Comparison of ENCODE assay signal across 34 cellular contexts in the genomic region with DNA sequence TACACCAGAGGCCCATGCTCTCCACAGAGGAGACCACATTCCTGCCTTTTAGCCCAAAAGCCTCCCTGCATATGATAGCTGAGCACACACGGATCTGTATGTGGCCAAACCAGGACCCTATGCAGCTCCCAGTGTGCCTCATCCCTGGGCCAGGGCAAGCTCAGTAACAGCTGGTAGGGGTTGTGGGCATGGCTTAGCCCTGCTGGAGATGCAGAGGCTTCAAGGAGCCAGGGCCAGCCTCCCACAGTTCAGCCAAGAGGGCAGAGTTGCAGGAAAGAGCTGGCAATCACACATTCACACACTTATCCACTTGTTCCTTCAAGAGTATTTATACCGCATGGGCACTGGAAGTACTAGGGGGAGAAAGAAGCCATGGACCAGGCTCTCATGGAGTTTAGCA. TPM values are rescaled to one million over a fixed set of nuclear protein-coding genes. Genes with fewer than 3 reads are reported as not detected.
DNase-seq lines count a peak whose midpoint lies in the region; ATAC-seq and TF ChIP-seq lines count a peak whose summit lies in the region.
"Had no signal": no experiment of that assay in that cellular context is flagged by ENCODE, and none has a peak within 500 bp of the region (broad histone marks: within the 10 kb centered on the region; RNA-seq: fewer than 3 reads in every experiment).

No MANE protein-coding gene starts in this region.

- H3K9me1 ChIP-seq in IMR-90 (ENCODE audit: insufficient read depth, low read length), result peaks cover 17% of the 10 kb centered on the region

- no peak overlapping the region for H2BK20ac ChIP-seq in IMR-90 (ENCODE audit: low read depth, low read length)

- no peak overlapping the region for H2BK15ac ChIP-seq in IMR-90 (ENCODE audit: low read depth, low read length)

- no peak for TF ChIP-seq CTCF in IMR-90 (conservative IDR thresholded peaks at IDR 0.05; ENCODE audit: low read depth, low read length)
- no peak for TF ChIP-seq CTCF in Caco-2 (IDR thresholded peaks at IDR 0.05; ENCODE audit: insufficient read depth in 1 of 2, low read depth in 1 of 2, low read length in 1 of 2, severe bottlenecking in 1 of 2, unreplicated experiment in 1 of 2)
- TF ChIP-seq CTCF in A673 (conservative IDR thresholded peaks at IDR 0.05; ENCODE audit: low read depth, low read length), result no peak

- H2AK5ac ChIP-seq in IMR-90 (ENCODE audit: low read depth, low read length), result no peak overlapping the region

- BruUV-seq in IMR-90 (replicated peaks; lab: Mats Ljungman, UMichigan) (no TSS peak), Caco-2 (replicated peaks; lab: Mats Ljungman, UMichigan) (no TSS peak), A673 (replicated peaks; lab: Mats Ljungman, UMichigan) (no TSS peak)

- H3K36me3 Mint-ChIP-seq in immature natural killer cell, result peaks cover 0 to 5% (median 4%) of the 10 kb centered on the region in 3 donors
- no peaks in the 10 kb centered on the region for H3K36me3 Mint-ChIP-seq in Caco-2 (ENCODE audit: insufficient read depth, unreplicated experiment)
- H3K36me3 Mint-ChIP-seq in activated T-cell treated with anti-CD3 and anti-CD28 coated beads, Interleukin-2, amount 50 U/mL, for 4 hours (ENCODE audit: insufficient read depth), result no peaks in the 10 kb centered on the region
- H3K36me3 Mint-ChIP-seq: type B pancreatic cell had no signal

- H3K56ac ChIP-seq in IMR-90 (ENCODE audit: extremely low read depth, insufficient read depth, low read length), result no peak overlapping the region

- dilution Hi-C loops in IMR-90 (cut with HindIII; ENCODE audit: low sequenced_read_pairs, unreplicated experiment), result no loop called here

- DNase-seq in DMS79 treated with DMSO at 0.1 percent for 48 hours (lab: John Stamatoyannopoulos, UW), result peak; percentile 13
- DNase-seq in DMS79 (lab: John Stamatoyannopoulos, UW), result no peak
- DNase-seq in IMR-90, result no peak
- no peak for DNase-seq in immature natural killer cell
- no peak for DNase-seq in Caco-2
- DNase-seq in A673 (ENCODE audit: low spot score), result no peak
- DNase-seq in activated T-cell treated with anti-CD3 and anti-CD28 coated beads, Interleukin-2, amount 50 U/mL, for 4 hours, result no peak
- DNase-seq: activated CD4-positive, alpha-beta memory T cell treated with anti-CD3 and anti-CD28 coated beads, Interleukin-2, amount 10 ng/mL, durations not matched to agents 7 days and 5 days; activated CD8-positive, alpha-beta memory T cell treated with anti-CD3 and anti-CD28 coated beads, Interleukin-2, amount 50 U/mL, for 4 hours; activated naive CD4-positive, alpha-beta T cell treated with anti-CD3 and anti-CD28 coated beads, Interleukin-2, amount 50 U/mL, for 16 hours; anterior cingulate cortex; C1 segment of cervical spinal cord; COR-L47; effector memory CD4-positive, alpha-beta T cell; glutamatergic neuron; NCI-H1417 treated with DMSO at 0.1 percent for 48 hours; NCI-H2029 treated with DMSO at 0.1 percent for 48 hours; NCI-H526; SHP77; stimulated activated CD4-positive, alpha-beta T cell treated with anti-CD3 and anti-CD28 coated beads, Interleukin-12 subunit alpha, Interleukin-12 subunit beta, amount 100 ng/mL, for 4 hours; stimulated activated CD4-positive, alpha-beta T cell treated with anti-CD3 and anti-CD28 coated beads, Interleukin-2, amount 100 ng/mL, for 48 hours had no signal

- H2BK120ac ChIP-seq in IMR-90 (ENCODE audit: low read depth, low read length), result no peak overlapping the region

- no peak overlapping the region for H3K4ac ChIP-seq in IMR-90 (ENCODE audit: low read depth, low read length)

- no peak overlapping the region for H4K5ac ChIP-seq in IMR-90 (ENCODE audit: low read depth, low read length)

- no peak overlapping the region for H2AFZ ChIP-seq in IMR-90 (replicated peaks; ENCODE audit: low read length, poor library complexity)

- peak overlapping the region in 3 of 5 donors; percentile 4 to 47 (median 30) for H3K4me3 Mint-ChIP-seq in immature natural killer cell
- H3K4me3 Mint-ChIP-seq in Caco-2 (ENCODE audit: unreplicated experiment), result no peak overlapping the region
- no peak overlapping the region for H3K4me3 Mint-ChIP-seq in activated T-cell treated with anti-CD3 and anti-CD28 coated beads, Interleukin-2, amount 50 U/mL, for 4 hours
- H3K4me3 Mint-ChIP-seq: activated CD4-positive, alpha-beta memory T cell treated with anti-CD3 and anti-CD28 coated beads, Interleukin-2, amount 10 ng/mL, durations not matched to agents 7 days and 5 days; activated T-helper 1 cell treated with anti-CD3 and anti-CD28 coated beads, Interleukin-12 subunit alpha, Interleukin-12 subunit beta, Interleukin-2, Interleukin-4 antibody, amounts not matched to agents 30 ng/mL and 10 ng/mL and 1 ng/mL, durations not matched to agents 14 hours and 24 hours and 36 hours; T-helper 2 cell treated with Interferon-gamma antibody and Interleukin-4, amounts not matched to agents 5 μg/mL and 100 μg/mL, for 36 hours; type B pancreatic cell had no signal

- H3K4me1 Mint-ChIP-seq in immature natural killer cell, result peaks cover 8 to 15% of the 10 kb centered on the region in 2 donors
- H3K4me1 Mint-ChIP-seq in Caco-2 (ENCODE audit: low read depth, unreplicated experiment), result no peaks in the 10 kb centered on the region
- H3K4me1 Mint-ChIP-seq in activated T-cell treated with anti-CD3 and anti-CD28 coated beads, Interleukin-2, amount 50 U/mL, for 4 hours (ENCODE audit: low read depth), result peaks cover 12% of the 10 kb centered on the region

- no CpG with 5 or more reads among the region's 2 CpGs for WGBS in IMR-90 (ENCODE audit: extremely low coverage in 2 of 2, insufficient read length in 1 of 2), 2 experiments

- H3K9me3 ChIP-seq in IMR-90 (ENCODE audit: control insufficient read depth, insufficient read depth, low read length) (no peaks in the 10 kb centered on the region), Caco-2 (no peaks in the 10 kb centered on the region), A673 (ENCODE audit: low read depth, low read length, poor library complexity, severe bottlenecking) (no peaks in the 10 kb centered on the region)

- CTCF ChIA-PET in IMR-90 (lab: Yijun Ruan, JAX) (no interaction called here), Caco-2 (lab: Charles Lee) (no interaction called here), A673 (lab: Charles Lee) (interaction anchor here (0.5 kb wide), 1 partner anchor 357 kb away, joined by 4 read pairs; no protein-coding TSS in a partner anchor)

- peaks cover 7% of the 10 kb centered on the region; the same call in 1 of the 2 replicates for H3K4me1 ChIP-seq in IMR-90 (ENCODE audit: control insufficient read depth, insufficient read depth, low read length)
- H3K4me1 ChIP-seq in rectal smooth muscle tissue (ENCODE audit: control insufficient read depth, insufficient read depth, low read length), result peaks cover 24% of the 10 kb centered on the region
- peaks cover 6% of the 10 kb centered on the region; the same call in 1 of the 2 replicates for H3K4me1 ChIP-seq in Caco-2
- H3K4me1 ChIP-seq in A673 (ENCODE audit: insufficient read depth, low read length, poor library complexity, severe bottlenecking), result no peaks in the 10 kb centered on the region

- H4K91ac ChIP-seq in IMR-90 (ENCODE audit: insufficient read depth, low read depth, low read length), result no peak overlapping the region

- peaks cover 20% of the 10 kb centered on the region for H4K20me1 ChIP-seq in IMR-90 (ENCODE audit: insufficient read depth, low read length)

- H3K9ac ChIP-seq in IMR-90 (ENCODE audit: low read depth, low read length) (no peak overlapping the region), rectal smooth muscle tissue (ENCODE audit: low read length) (no peak overlapping the region)

- H3K4me3 ChIP-seq in IMR-90 (ENCODE audit: insufficient read depth, low read depth, low read length), result no peak overlapping the region
- H3K4me3 ChIP-seq in rectal smooth muscle tissue (ENCODE audit: low read length), result no peak overlapping the region
- H3K4me3 ChIP-seq in Caco-2 (ENCODE audit: low read depth, low read length), result no peak overlapping the region
- H3K4me3 ChIP-seq in A673 (ENCODE audit: low read depth, low read length, poor library complexity, severe bottlenecking), result no peak overlapping the region
- H3K4me3 ChIP-seq: lung had no signal

- TF ChIP-seq POLR2A in IMR-90 (IDR thresholded peaks at IDR 0.05; ENCODE audit: low read depth, low read length), result no peak

- peaks cover 6 to 23% of the 10 kb centered on the region in 2 experiments; a peak in 3 of 4 replicates for H3K79me1 ChIP-seq in IMR-90 (ENCODE audit: low read depth in 1 of 2, low read length in 2 of 2)

- peaks cover 22% of the 10 kb centered on the region for H3K27me3 ChIP-seq in IMR-90 (ENCODE audit: control insufficient read depth, insufficient read depth, low read length)
- H3K27me3 ChIP-seq in rectal smooth muscle tissue (ENCODE audit: control insufficient read depth, insufficient read depth, low read length), result no peaks in the 10 kb centered on the region
- peaks cover 1% of the 10 kb centered on the region; the same call in 1 of the 2 replicates for H3K27me3 ChIP-seq in Caco-2 (replicated peaks; ENCODE audit: control insufficient read depth, insufficient read depth, low read length)
- peaks cover 13% of the 10 kb centered on the region for H3K27me3 ChIP-seq in A673 (replicated peaks; ENCODE audit: insufficient read depth, low read depth, low read length, poor library complexity)

- TF ChIP-seq RAD21 in IMR-90 (IDR thresholded peaks at IDR 0.05; ENCODE audit: low read length), result no peak

- in situ Hi-C loops in IMR-90 (cut with MboI; ENCODE audit: low sequenced_read_pairs), result no loop called here

- no peak overlapping the region for H3K4me2 ChIP-seq in IMR-90 (ENCODE audit: low read depth, low read length)

- H2AK9ac ChIP-seq in IMR-90 (replicated peaks; ENCODE audit: low read depth, low read length, poor library complexity), result peak overlapping the region; percentile 33

- POLR2A ChIA-PET in IMR-90 (lab: Charles Lee; ENCODE audit: unreplicated experiment) (no interaction called here), Caco-2 (lab: Charles Lee) (interaction anchor here (1.1 kb wide), 1 partner anchor 23 kb away, joined by 3 read pairs; no protein-coding TSS in a partner anchor), A673 (lab: Charles Lee; ENCODE audit: low non-redundant PET) (no interaction called here)

- peaks cover 8 to 36% (median 9%) of the 10 kb centered on the region in 3 donors for H3K27me3 Mint-ChIP-seq in immature natural killer cell (ENCODE audit: low read depth in 3 of 3)
- peaks cover 8% of the 10 kb centered on the region for H3K27me3 Mint-ChIP-seq in Caco-2 (ENCODE audit: insufficient read depth, unreplicated experiment)
- peaks cover 56% of the 10 kb centered on the region for H3K27me3 Mint-ChIP-seq in activated T-cell treated with anti-CD3 and anti-CD28 coated beads, Interleukin-2, amount 50 U/mL, for 4 hours (ENCODE audit: low read depth)

- H3K14ac ChIP-seq in IMR-90 (replicated peaks; ENCODE audit: low read depth, low read length), result no peak overlapping the region

- no peak overlapping the region for H4K8ac ChIP-seq in IMR-90 (ENCODE audit: low read depth in 2 of 2, low read length in 2 of 2)

- H3K36me3 ChIP-seq in IMR-90 (ENCODE audit: control insufficient read depth, insufficient read depth, low read length) (no peaks in the 10 kb centered on the region), rectal smooth muscle tissue (ENCODE audit: control insufficient read depth, insufficient read depth, low read length) (peaks cover 1% of the 10 kb centered on the region), Caco-2 (ENCODE audit: control insufficient read depth, insufficient read depth, low read length) (no peaks in the 10 kb centered on the region), A673 (ENCODE audit: insufficient read depth, low read length, poor library complexity, severe bottlenecking) (no peaks in the 10 kb centered on the region)

- no peak overlapping the region for H3K18ac ChIP-seq in IMR-90 (ENCODE audit: low read depth, low read length)

- intact Hi-C loops in IMR-90 (cut with micrococcal nuclease) (no loop called here), Caco-2 (cut with micrococcal nuclease; ENCODE audit: unreplicated experiment) (no loop called here), A673 (cut with micrococcal nuclease; ENCODE audit: unreplicated experiment) (no loop called here)

- ATAC-seq in IMR-90 (ENCODE audit: low read depth), result no peak
- no peak for ATAC-seq in activated T-cell treated with anti-CD3 and anti-CD28 coated beads, Interleukin-2, amount 50 U/mL, for 4 hours
- ATAC-seq: sciatic nerve had no signal

- H3K23ac ChIP-seq in IMR-90 (ENCODE audit: low read depth, low read length), result 0 out of 2 replicates have a peak overlapping the region, but pooled peaks have one; percentile 20

- H3K9me3 Mint-ChIP-seq in immature natural killer cell (no peaks in the 10 kb centered on the region), Caco-2 (ENCODE audit: unreplicated experiment) (no peaks in the 10 kb centered on the region)
- H3K9me3 Mint-ChIP-seq in activated T-cell treated with anti-CD3 and anti-CD28 coated beads, Interleukin-2, amount 50 U/mL, for 4 hours, result no peaks in the 10 kb centered on the region
- H3K9me3 Mint-ChIP-seq: activated CD4-positive, alpha-beta memory T cell treated with anti-CD3 and anti-CD28 coated beads, Interleukin-2, amount 10 ng/mL, durations not matched to agents 7 days and 5 days; activated T-helper 1 cell treated with anti-CD3 and anti-CD28 coated beads, Interleukin-12 subunit alpha, Interleukin-12 subunit beta, Interleukin-2, Interleukin-4 antibody, amounts not matched to agents 30 ng/mL and 10 ng/mL and 1 ng/mL, durations not matched to agents 14 hours and 24 hours and 36 hours; T-helper 2 cell treated with Interferon-gamma antibody and Interleukin-4, amounts not matched to agents 5 μg/mL and 100 μg/mL, for 36 hours; type B pancreatic cell had no signal

- H3K27ac Mint-ChIP-seq in immature natural killer cell (no peak overlapping the region), Caco-2 (ENCODE audit: unreplicated experiment) (no peak overlapping the region)
- H3K27ac Mint-ChIP-seq: activated CD4-positive, alpha-beta memory T cell treated with anti-CD3 and anti-CD28 coated beads, Interleukin-2, amount 10 ng/mL, durations not matched to agents 7 days and 5 days; activated T-helper 1 cell treated with anti-CD3 and anti-CD28 coated beads, Interleukin-12 subunit alpha, Interleukin-12 subunit beta, Interleukin-2, Interleukin-4 antibody, amounts not matched to agents 30 ng/mL and 10 ng/mL and 1 ng/mL, durations not matched to agents 14 hours and 24 hours and 36 hours; progenitor cell of endocrine pancreas; T-helper 2 cell treated with Interferon-gamma antibody and Interleukin-4, amounts not matched to agents 5 μg/mL and 100 μg/mL, for 36 hours; type B pancreatic cell had no signal

- no peak overlapping the region for H3K27ac ChIP-seq in IMR-90 (ENCODE audit: insufficient read depth, low read length)
- H3K27ac ChIP-seq in rectal smooth muscle tissue (ENCODE audit: low read depth, low read length), result peak overlapping the region; percentile 80
- H3K27ac ChIP-seq in A673 (ENCODE audit: low read depth, low read length, poor library complexity, severe bottlenecking), result no peak overlapping the region
- H3K27ac ChIP-seq: 22Rv1 had no signal

- no peak overlapping the region for H2BK5ac ChIP-seq in IMR-90 (ENCODE audit: low read depth, low read length, poor library complexity, severe bottlenecking)

RNA-seq across cellular contexts. Expression of a gene that starts 1.6 kb away (rescaled TPM):
- total RNA-seq in IMR-90 (2012; rRNA removed), result 1.1 and 1.3 TPM in 2 replicates
- 17.8 and 18.8 TPM in 2 replicates for polyA plus RNA-seq in IMR-90 (2012; rRNA removed)
- 22.3 and 23.6 TPM in 2 replicates for polyA plus RNA-seq in IMR-90 (2012; cell fraction: cytosol; rRNA removed)
- 69.0 and 120 TPM in 2 replicates for polyA plus RNA-seq in IMR-90 (2012; cell fraction: nucleus; rRNA removed; ENCODE audit: low replicate concordance)
- under 1 TPM in 1 of 3 donors, not detected in 2; 0.40 TPM for polyA plus RNA-seq in immature natural killer cell
- total RNA-seq in Caco-2 (2022), result 9.6 and 10.0 TPM in 2 replicates
- 1.2 and 1.5 TPM in 2 replicates for total RNA-seq in A673 (2021)
- 1 to 10 TPM; 4.4 to 8.8 (median 5.2) TPM for total RNA-seq in activated T-cell treated with anti-CD3 and anti-CD28 coated beads, Interleukin-2, amount 50 U/mL, for 4 hours
- polyA plus RNA-seq: keratinocyte had no signal

RNA-seq across cellular contexts. Expression of a gene that starts 24.4 kb away (rescaled TPM):
- 2.5 and 3.9 TPM in 2 replicates for total RNA-seq in IMR-90 (2012; rRNA removed)
- 3.1 TPM in 2 replicates for polyA plus RNA-seq in IMR-90 (2012; rRNA removed)
- 1.4 and 1.8 TPM in 2 replicates for polyA plus RNA-seq in IMR-90 (2012; cell fraction: cytosol; rRNA removed)
- polyA plus RNA-seq in IMR-90 (2012; cell fraction: nucleus; rRNA removed; ENCODE audit: low replicate concordance), result 1.3 TPM in 2 replicates
- polyA plus RNA-seq in immature natural killer cell, result 1 to 10 TPM in 2 of 3 donors, not detected in 1; 1.3 to 3.4 TPM
- 12.0 and 12.2 TPM in 2 replicates for total RNA-seq in Caco-2 (2022)
- total RNA-seq in A673 (2021), result 7.1 and 7.6 TPM in 2 replicates
- total RNA-seq in activated T-cell treated with anti-CD3 and anti-CD28 coated beads, Interleukin-2, amount 50 U/mL, for 4 hours, result 1 to 10 TPM; 6.4 TPM

RNA-seq across cellular contexts. Expression of a gene that starts 31.0 kb away (rescaled TPM):
- total RNA-seq in IMR-90 (2012; rRNA removed), result not detected in 2 replicates
- not detected in 2 replicates for polyA plus RNA-seq in IMR-90 (2012; rRNA removed)
- polyA plus RNA-seq in IMR-90 (2012; cell fraction: cytosol; rRNA removed), result not detected in 2 replicates
- 0.04 TPM in 1 of 2 replicates, not detected in the other for polyA plus RNA-seq in IMR-90 (2012; cell fraction: nucleus; rRNA removed; ENCODE audit: low replicate concordance)
- polyA plus RNA-seq in immature natural killer cell, result not detected
- not detected in 2 replicates for total RNA-seq in Caco-2 (2022)
- 0.28 and 0.45 TPM in 2 replicates for total RNA-seq in A673 (2021)
- total RNA-seq in activated T-cell treated with anti-CD3 and anti-CD28 coated beads, Interleukin-2, amount 50 U/mL, for 4 hours, result not detected
- total RNA-seq: activated CD4-positive, alpha-beta memory T cell treated with anti-CD3 and anti-CD28 coated beads, Interleukin-2, amount 10 ng/mL, durations not matched to agents 7 days and 5 days; activated T-helper 1 cell treated with anti-CD3 and anti-CD28 coated beads, Interleukin-12 subunit alpha, Interleukin-12 subunit beta, Interleukin-2, Interleukin-4 antibody, amounts not matched to agents 30 ng/mL and 10 ng/mL and 1 ng/mL, durations not matched to agents 14 hours and 24 hours and 36 hours; bronchial epithelial cell; epithelial cell of proximal tubule; H1; LHCN-M2; progenitor cell of endocrine pancreas had no signal
- polyA plus RNA-seq: keratinocyte had no signal

Comparison
In these comparisons a context has a peak if more than half of its experiments do, and no peak if none do; other contexts are left out.
1. H3K4me3 Mint-ChIP-seq: peak in immature natural killer cell (3 of 5); none in Caco-2 (single experiment) and activated T-cell treated with anti-CD3 and anti-CD28 coated beads, Interleukin-2, amount 50 U/mL, for 4 hours (single experiment).